Comparison of ENCODE assay signal across 1 cellular context in genomic region chr6:7196019-7196402, GRCh38.
TF ChIP-seq lines count a peak whose summit lies in the region.

No MANE protein-coding gene starts in this region.

TF ChIP-seq in K562, 482 proteins besides CTCF, POLR2A, EP300 and RAD21 (continued from another document and continues in another):
- TF ChIP-seq VEZF1 (CRISPR knock-in tag; IDR thresholded peaks at IDR 0.05), result peak; percentile 56
- TF ChIP-seq MLLT1 (IDR thresholded peaks at IDR 0.05), result peak; percentile 45 to 56; a peak in 2 of 4 replicates
- no peak for TF ChIP-seq SMC3 (conservative IDR thresholded peaks at IDR 0.05; ENCODE audit: insufficient read depth, low read depth, low read length)
- TF ChIP-seq NR4A1 (CRISPR knock-in tag; IDR thresholded peaks at IDR 0.05), result no peak
- 0 out of 2 replicates have a peak, but pooled peaks have one; percentile 9 for TF ChIP-seq NR4A1 (tag; IDR thresholded peaks at IDR 0.05)
- no peak for TF ChIP-seq GATA2 (CRISPR knock-in tag; IDR thresholded peaks at IDR 0.05)
- TF ChIP-seq CXXC5 (CRISPR knock-in tag; IDR thresholded peaks at IDR 0.05), result peak; percentile 64
- 0 out of 2 replicates have a peak, but pooled peaks have one; percentile 30 for TF ChIP-seq MTA2 (IDR thresholded peaks at IDR 0.05; ENCODE audit: low read depth)
- TF ChIP-seq MIER1 (IDR thresholded peaks at IDR 0.05; ENCODE audit: low read depth), result no peak
- TF ChIP-seq HDAC2 (IDR thresholded peaks at IDR 0.05), result peak; percentile 72
- TF ChIP-seq CEBPG (CRISPR knock-in tag; IDR thresholded peaks at IDR 0.05), result no peak
- no peak for TF ChIP-seq CEBPG (tag; conservative IDR thresholded peaks at IDR 0.05 in 1 of 2, IDR thresholded peaks at IDR 0.05 in 1 of 2)
- TF ChIP-seq FOXK2 (conservative IDR thresholded peaks at IDR 0.05 in 1 of 2, IDR thresholded peaks at IDR 0.05 in 1 of 2; ENCODE audit: low read depth in 2 of 2), result peak; percentile 73 to 87; a peak in 3 of 4 replicates
- TF ChIP-seq CBX2 (IDR thresholded peaks at IDR 0.05; ENCODE audit: insufficient read depth, low read length, poor library complexity, severe bottlenecking), result no peak
- TF ChIP-seq CREB1 (IDR thresholded peaks at IDR 0.05), result no peak
- TF ChIP-seq CREB1 (CRISPR knock-in tag; IDR thresholded peaks at IDR 0.05), result 0 out of 2 replicates have a peak, but pooled peaks have one; percentile 1
- peak in 1 of 2 experiments; percentile 75; a peak in 1 of 4 replicates for TF ChIP-seq KDM1A (IDR thresholded peaks at IDR 0.05)
- no peak for TF ChIP-seq ZNF668 (CRISPR knock-in tag; IDR thresholded peaks at IDR 0.05)
- peak; percentile 61 for TF ChIP-seq BRD9 (IDR thresholded peaks at IDR 0.05; ENCODE audit: low read depth, partially characterized antibody)
- no peak for TF ChIP-seq SIRT6 (IDR thresholded peaks at IDR 0.05; ENCODE audit: low read depth, low read length)
- no peak for TF ChIP-seq FOSL1 (tag; conservative IDR thresholded peaks at IDR 0.05)
- peak; percentile 43; the same call in 1 of the 2 replicates for TF ChIP-seq EP400 (IDR thresholded peaks at IDR 0.05)
- no peak for TF ChIP-seq TCF3 (CRISPR knock-in tag; IDR thresholded peaks at IDR 0.05)
- peak in 1 of 2 experiments; percentile 82; a peak in 2 of 4 replicates for TF ChIP-seq HDAC1 (IDR thresholded peaks at IDR 0.05)
- no peak for TF ChIP-seq ZNF780A (CRISPR knock-in tag; IDR thresholded peaks at IDR 0.05)
- TF ChIP-seq MEF2D (tag; conservative IDR thresholded peaks at IDR 0.05; ENCODE audit: low read depth), result no peak
- no peak for TF ChIP-seq ZFX (CRISPR knock-in tag; IDR thresholded peaks at IDR 0.05)
- no peak for TF ChIP-seq E4F1 (CRISPR knock-in tag; IDR thresholded peaks at IDR 0.05; ENCODE audit: borderline replicate concordance)
- TF ChIP-seq NBN (IDR thresholded peaks at IDR 0.05; ENCODE audit: low read depth), result peak; percentile 73; the same call in 1 of the 2 replicates
- TF ChIP-seq NR0B1 (IDR thresholded peaks at IDR 0.05; ENCODE audit: partially characterized antibody), result no peak
- TF ChIP-seq SMARCE1 (IDR thresholded peaks at IDR 0.05), result peak; percentile 51; the same call in 1 of the 2 replicates
- TF ChIP-seq ARHGAP35 (IDR thresholded peaks at IDR 0.05; ENCODE audit: partially characterized antibody), result no peak
- peak in 1 of 2 experiments; percentile 10; a peak in 1 of 4 replicates for TF ChIP-seq RCOR1 (IDR thresholded peaks at IDR 0.05; ENCODE audit: borderline replicate concordance in 1 of 2, low read depth in 2 of 2, low read length in 2 of 2)
- TF ChIP-seq SNIP1 (IDR thresholded peaks at IDR 0.05; ENCODE audit: low read depth), result no peak
- peak; percentile 55 for TF ChIP-seq L3MBTL2 (IDR thresholded peaks at IDR 0.05)
- TF ChIP-seq PKNOX1 (IDR thresholded peaks at IDR 0.05), result no peak
- TF ChIP-seq MNT (conservative IDR thresholded peaks at IDR 0.05), result peak; percentile 56 to 81
- 0 out of 2 replicates have a peak, but pooled peaks have one; percentile 15 for TF ChIP-seq MECOM (CRISPR knock-in tag; IDR thresholded peaks at IDR 0.05)
- peak; percentile 67 for TF ChIP-seq BHLHE40 (IDR thresholded peaks at IDR 0.05; ENCODE audit: low read length)
- peak; percentile 53; the same call in 1 of the 2 replicates for TF ChIP-seq TFAP4 (CRISPR knock-in tag; IDR thresholded peaks at IDR 0.05; ENCODE audit: borderline replicate concordance)
- TF ChIP-seq MYC (IDR thresholded peaks at IDR 0.05; ENCODE audit: low read depth, low read length), result peak; percentile 80
- no peak for TF ChIP-seq MYC (CRISPR knock-in tag; IDR thresholded peaks at IDR 0.05; ENCODE audit: borderline replicate concordance, low read depth)
- no peak for TF ChIP-seq TRIM24 (IDR thresholded peaks at IDR 0.05)
- TF ChIP-seq MAFK (IDR thresholded peaks at IDR 0.05; ENCODE audit: low read length), result no peak
- TF ChIP-seq NEUROD1 (IDR thresholded peaks at IDR 0.05; ENCODE audit: borderline replicate concordance, low read depth, low read length, partially characterized antibody), result no peak
- 0 out of 2 replicates have a peak, but pooled peaks have one; percentile 38 for TF ChIP-seq ZBTB2 (IDR thresholded peaks at IDR 0.05)
- TF ChIP-seq ZBTB11 (CRISPR knock-in tag; IDR thresholded peaks at IDR 0.05), result 0 out of 6 replicates have a peak, but pooled peaks of 1 of the 3 experiments have one; percentile 30
- TF ChIP-seq CTBP1 (IDR thresholded peaks at IDR 0.05; ENCODE audit: borderline replicate concordance), result 0 out of 2 replicates have a peak, but pooled peaks have one; percentile 12
- peak; percentile 2 for TF ChIP-seq WHSC1 (IDR thresholded peaks at IDR 0.05; ENCODE audit: low read length)
- 0 out of 2 replicates have a peak, but pooled peaks have one; percentile 19 for TF ChIP-seq RBFOX2 (IDR thresholded peaks at IDR 0.05; ENCODE audit: low read depth, low read length)
- TF ChIP-seq E2F6 (IDR thresholded peaks at IDR 0.05; ENCODE audit: borderline replicate concordance in 1 of 2, extremely low read depth in 1 of 2, insufficient read depth in 1 of 2, insufficient read length in 1 of 2, low read depth in 1 of 2, low read length in 1 of 2, poor library complexity in 1 of 2, severe bottlenecking in 1 of 2), result peak; percentile 40 to 55
- no peak for TF ChIP-seq CSDE1 (IDR thresholded peaks at IDR 0.05)
- no peak for TF ChIP-seq POLR2H (tag; IDR thresholded peaks at IDR 0.05; ENCODE audit: low read depth)
- TF ChIP-seq HLTF (IDR thresholded peaks at IDR 0.05), result peak; percentile 76; the same call in 1 of the 2 replicates
- no peak for TF ChIP-seq CHD4 (IDR thresholded peaks at IDR 0.05; ENCODE audit: insufficient read depth, insufficient replicate concordance, low read depth, low read length, poor library complexity, severe bottlenecking)
